In the genomic region with DNA sequence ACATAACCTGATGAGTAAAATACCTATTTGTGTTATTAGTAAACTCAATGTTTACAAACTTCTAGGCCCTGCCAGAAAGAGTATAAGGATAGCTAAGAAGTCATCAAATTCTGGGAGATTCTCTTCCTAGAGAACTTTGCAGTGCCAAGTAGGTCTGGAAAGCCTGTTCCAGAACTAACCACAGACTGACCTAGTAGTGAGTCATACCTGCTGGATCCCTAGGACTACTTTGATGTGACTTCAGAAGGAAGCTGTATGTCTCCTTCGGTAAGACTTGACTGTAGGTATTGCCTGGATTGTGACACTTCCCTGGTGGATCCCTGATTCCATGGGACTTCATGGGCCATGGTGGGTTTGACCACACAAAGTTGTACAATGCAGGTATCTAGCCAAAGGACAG, we compare ENCODE assay signal across 18 cellular contexts.
A peak's percentile ranks its signal among the peaks of the same experiment; 100 is the strongest.
DNase-seq lines count a peak whose midpoint lies in the region; ATAC-seq and TF ChIP-seq lines count a peak whose summit lies in the region.
"Had no signal": no experiment of that assay in that cellular context is flagged by ENCODE, and none has a peak within 500 bp of the region (broad histone marks: within the 10 kb centered on the region; RNA-seq: fewer than 3 reads in every experiment).

No MANE protein-coding gene starts in this region.

- TF ChIP-seq CTCF in RWPE2 (IDR thresholded peaks at IDR 0.05; ENCODE audit: poor library complexity, severe bottlenecking), result no peak
- TF ChIP-seq CTCF in natural killer cell (IDR thresholded peaks at IDR 0.05), result no peak

- no peaks in the 10 kb centered on the region for H3K36me3 ChIP-seq in RWPE2 (ENCODE audit: low read depth)
- H3K36me3 ChIP-seq: BLaER1, transverse colon had no signal

- H3K4me3 ChIP-seq in RWPE2 (ENCODE audit: severe bottlenecking) (no peak overlapping the region), skeletal muscle cell (ENCODE audit: low read depth, low read length) (no peak overlapping the region)
- H3K4me3 ChIP-seq: BLaER1, SK-N-MC, transverse colon had no signal

- ATAC-seq in RWPE2 (ENCODE audit: low read depth) (peak; percentile 88), natural killer cell (no peak), GM21723 (IDR thresholded peaks at IDR 0.05; ENCODE audit: unreplicated experiment) (no peak)

- no peak overlapping the region for H3K27ac Mint-ChIP-seq in natural killer cell
- H3K27ac Mint-ChIP-seq: activated CD4-positive, alpha-beta T cell treated with anti-CD3 and anti-CD28 coated beads for 36 hours; stimulated activated naive B cell treated with anti-CD40 and anti-IgM and Interleukin-4, amounts not matched to agents 10 μg/mL and 1 μg/mL and 100 μg/mL, for 72 hours had no signal

- DNase-seq in HPDE6-E6E7 (ENCODE audit: extremely low spot score), result peak; percentile 26
- no peak for DNase-seq in RWPE2 (ENCODE audit: low spot score)
- DNase-seq in epithelial cell of prostate (ENCODE audit: low read depth, low spot score), result peak; percentile 34
- peak; percentile 2 for DNase-seq in skeletal muscle cell (ENCODE audit: low read depth)
- no peak for DNase-seq in natural killer cell
- no peak for DNase-seq in iPS-NIHi7 (ENCODE audit: extremely low spot score)
- DNase-seq: activated gamma-delta T cell treated with Interleukin-2 at 50 U/mL for 16 hours; cortex of kidney; DMS153; NCI-H187 treated with DMSO at 0.1 percent for 48 hours; NCI-H510A; OCI-M1; stimulated activated naive B cell treated with anti-CD40 and anti-IgM and Interleukin-4, amounts not matched to agents 10 μg/mL and 1 μg/mL and 100 μg/mL, for 72 hours; transverse colon had no signal

- H3K4me1 Mint-ChIP-seq in natural killer cell, result no peaks in the 10 kb centered on the region
- H3K4me1 Mint-ChIP-seq: stimulated activated naive B cell treated with anti-CD40 and anti-IgM and Interleukin-4, amounts not matched to agents 10 μg/mL and 1 μg/mL and 100 μg/mL, for 72 hours had no signal

- H3K9me3 ChIP-seq in RWPE2 (ENCODE audit: severe bottlenecking), result no peaks in the 10 kb centered on the region
- H3K9me3 ChIP-seq: BLaER1, transverse colon had no signal

- no peaks in the 10 kb centered on the region for H3K36me3 Mint-ChIP-seq in natural killer cell
- H3K36me3 Mint-ChIP-seq: stimulated activated naive B cell treated with anti-CD40 and anti-IgM and Interleukin-4, amounts not matched to agents 10 μg/mL and 1 μg/mL and 100 μg/mL, for 72 hours had no signal

- no peaks in the 10 kb centered on the region for H3K4me1 ChIP-seq in RWPE2 (ENCODE audit: insufficient read depth, poor library complexity, severe bottlenecking)
- H3K4me1 ChIP-seq: BLaER1, transverse colon had no signal

- peaks cover 22 to 71% of the 10 kb centered on the region in 2 donors for H3K27me3 Mint-ChIP-seq in natural killer cell (ENCODE audit: low read depth in 2 of 2)

- intact Hi-C loops in natural killer cell (cut with micrococcal nuclease), result no loop called here

- H3K27ac ChIP-seq in RWPE2 (ENCODE audit: poor library complexity, severe bottlenecking) (no peak overlapping the region), epithelial cell of prostate (no peak overlapping the region)
- H3K27ac ChIP-seq: BLaER1, SK-N-MC, transverse colon had no signal

- H3K9me3 Mint-ChIP-seq in natural killer cell, result no peaks in the 10 kb centered on the region
- H3K9me3 Mint-ChIP-seq: stimulated activated naive B cell treated with anti-CD40 and anti-IgM and Interleukin-4, amounts not matched to agents 10 μg/mL and 1 μg/mL and 100 μg/mL, for 72 hours had no signal

- H3K27me3 ChIP-seq in RWPE2 (ENCODE audit: insufficient read depth, poor library complexity, severe bottlenecking), result no peaks in the 10 kb centered on the region
- H3K27me3 ChIP-seq: BLaER1 had no signal

- H3K4me3 Mint-ChIP-seq in natural killer cell, result no peak overlapping the region
- H3K4me3 Mint-ChIP-seq: activated CD4-positive, alpha-beta T cell treated with anti-CD3 and anti-CD28 coated beads for 36 hours; stimulated activated naive B cell treated with anti-CD40 and anti-IgM and Interleukin-4, amounts not matched to agents 10 μg/mL and 1 μg/mL and 100 μg/mL, for 72 hours had no signal

Comparison
In these comparisons a context has a peak if more than half of its experiments do, and no peak if none do; other contexts are left out.
1. DNase-seq: peak in HPDE6-E6E7 (single experiment), epithelial cell of prostate (single experiment) and skeletal muscle cell (single experiment); none in RWPE2 (single experiment), natural killer cell (single experiment) and iPS-NIHi7 (single experiment).